In genomic region chr1:5986018-5986417, GRCh38 we compare ENCODE assay signal across 24 cellular contexts. TPM values are rescaled to one million over a fixed set of nuclear protein-coding genes. Genes with fewer than 3 reads are reported as not detected.
DNase-seq lines count a peak whose midpoint lies in the region; ATAC-seq and TF ChIP-seq lines count a peak whose summit lies in the region.
"Had no signal": no experiment of that assay in that cellular context is flagged by ENCODE, and none has a peak within 500 bp of the region (broad histone marks: within the 10 kb centered on the region; RNA-seq: fewer than 3 reads in every experiment).

No MANE protein-coding gene starts in this region.

- H3K36me3 ChIP-seq in left ventricle myocardium inferior = peaks cover 24% of the 10 kb centered on the region
- H3K36me3 ChIP-seq in RWPE2 (ENCODE audit: low read depth) = peaks cover 27% of the 10 kb centered on the region
- H3K36me3 ChIP-seq in lower lobe of right lung = peaks cover 8% of the 10 kb centered on the region
- peaks cover 6% of the 10 kb centered on the region for H3K36me3 ChIP-seq in upper lobe of right lung
- no peaks in the 10 kb centered on the region for H3K36me3 ChIP-seq in neural progenitor cell

- no peak for TF ChIP-seq CTCF in left ventricle myocardium inferior (IDR thresholded peaks at IDR 0.05; ENCODE audit: borderline replicate concordance)
- no peak for TF ChIP-seq CTCF in RWPE2 (IDR thresholded peaks at IDR 0.05; ENCODE audit: poor library complexity, severe bottlenecking)
- TF ChIP-seq CTCF in lower lobe of right lung (IDR thresholded peaks at IDR 0.05) = no peak
- TF ChIP-seq CTCF in upper lobe of right lung (IDR thresholded peaks at IDR 0.05) = no peak
- TF ChIP-seq CTCF in neural progenitor cell (IDR thresholded peaks at IDR 0.05) = no peak

- H3K4me3 ChIP-seq in left ventricle myocardium inferior (no peak overlapping the region), RWPE2 (ENCODE audit: severe bottlenecking) (no peak overlapping the region), lower lobe of right lung (no peak overlapping the region), upper lobe of right lung (no peak overlapping the region), neural progenitor cell (no peak overlapping the region)
- H3K4me3 ChIP-seq: MG63, SK-N-MC had no signal

- H3K27me3 Mint-ChIP-seq in neural progenitor cell (ENCODE audit: insufficient read depth, low read depth) = peaks cover 3% of the 10 kb centered on the region
- H3K27me3 Mint-ChIP-seq: B cell; CD8-positive, alpha-beta memory T cell had no signal

- H3K27ac ChIP-seq in left ventricle myocardium inferior (replicated peaks) = no peak overlapping the region
- H3K27ac ChIP-seq in RWPE2 (ENCODE audit: poor library complexity, severe bottlenecking) = no peak overlapping the region
- no peak overlapping the region for H3K27ac ChIP-seq in lower lobe of right lung
- H3K27ac ChIP-seq in upper lobe of right lung = no peak overlapping the region
- no peak overlapping the region for H3K27ac ChIP-seq in neural progenitor cell
- H3K27ac ChIP-seq: C4-2B, RWPE1, SK-N-MC had no signal

- no peak overlapping the region for H2AFZ ChIP-seq in neural progenitor cell (replicated peaks)

- H3K9me3 Mint-ChIP-seq in neural progenitor cell = no peaks in the 10 kb centered on the region
- H3K9me3 Mint-ChIP-seq: CD8-positive, alpha-beta memory T cell had no signal

- no peak overlapping the region for H3K27ac Mint-ChIP-seq in neural progenitor cell
- H3K27ac Mint-ChIP-seq: B cell; CD8-positive, alpha-beta memory T cell had no signal

- DNase-seq in left ventricle myocardium superior (peak; percentile 19), left ventricle myocardium inferior (no peak), RWPE2 (ENCODE audit: low spot score) (peak; percentile 7), lower lobe of right lung (peak; percentile 77), upper lobe of right lung (peak; percentile 87), neural progenitor cell (ENCODE audit: low spot score) (no peak), midbrain (lab: John Stamatoyannopoulos, UW) (no peak)
- DNase-seq: CD8-positive, alpha-beta memory T cell; DMS 273 treated with DMSO at 0.1 percent for 48 hours; DND-41; HCEC 1CT; KBM-7; MG63; NCI-H1105 treated with DMSO at 0.1 percent for 48 hours; NCI-H146; NCI-H1930; NCI-H2227 treated with DMSO at 0.1 percent for 48 hours; NCI-H526 treated with DMSO at 0.1 percent for 48 hours; SIG-M5 had no signal

- H3K4me2 ChIP-seq in neural progenitor cell = no peak overlapping the region

- ATAC-seq in left ventricle myocardium superior (no peak), RWPE2 (ENCODE audit: low read depth) (no peak), lower lobe of right lung (peak; percentile 82 to 92), upper lobe of right lung (peak; percentile 84)
- ATAC-seq: Panc1 had no signal

- peaks cover 29% of the 10 kb centered on the region for H3K79me2 ChIP-seq in neural progenitor cell (ENCODE audit: low read depth)

- H4K20me1 ChIP-seq in neural progenitor cell (ENCODE audit: low read depth) = peaks cover 19% of the 10 kb centered on the region

- peaks cover 8% of the 10 kb centered on the region for H3K4me1 Mint-ChIP-seq in neural progenitor cell

- H3K4me3 Mint-ChIP-seq in neural progenitor cell = no peak overlapping the region
- H3K4me3 Mint-ChIP-seq: B cell; CD8-positive, alpha-beta memory T cell had no signal

- peaks cover 5% of the 10 kb centered on the region for H3F3A ChIP-seq in neural progenitor cell (ENCODE audit: low read depth)

- no peak overlapping the region for H3K9ac ChIP-seq in neural progenitor cell

- intact Hi-C loops in left ventricle myocardium superior (cut with micrococcal nuclease) = no loop called here
- intact Hi-C loops in left ventricle myocardium inferior (cut with micrococcal nuclease) = no loop called here
- intact Hi-C loops in lower lobe of right lung (cut with DNase I) = no loop called here
- intact Hi-C loops in upper lobe of right lung (cut with DNase I) = no loop called here

- H3K9me3 ChIP-seq in left ventricle myocardium inferior (replicated peaks) = no peaks in the 10 kb centered on the region
- no peaks in the 10 kb centered on the region for H3K9me3 ChIP-seq in RWPE2 (ENCODE audit: severe bottlenecking)
- H3K9me3 ChIP-seq in lower lobe of right lung = no peaks in the 10 kb centered on the region
- no peaks in the 10 kb centered on the region for H3K9me3 ChIP-seq in upper lobe of right lung
- H3K9me3 ChIP-seq in neural progenitor cell (ENCODE audit: low read depth) = no peaks in the 10 kb centered on the region
- H3K9me3 ChIP-seq: MG63 had no signal

- H3K27me3 ChIP-seq in left ventricle myocardium inferior (ENCODE audit: low read depth) (no peaks in the 10 kb centered on the region), RWPE2 (ENCODE audit: insufficient read depth, poor library complexity, severe bottlenecking) (no peaks in the 10 kb centered on the region), lower lobe of right lung (ENCODE audit: low read depth) (no peaks in the 10 kb centered on the region), upper lobe of right lung (no peaks in the 10 kb centered on the region), neural progenitor cell (no peaks in the 10 kb centered on the region)
- H3K27me3 ChIP-seq: MG63 had no signal

- peaks cover 13% of the 10 kb centered on the region for H3K36me3 Mint-ChIP-seq in neural progenitor cell

- H3K4me1 ChIP-seq in left ventricle myocardium inferior (peaks cover 12% of the 10 kb centered on the region), RWPE2 (ENCODE audit: insufficient read depth, poor library complexity, severe bottlenecking) (peaks cover 12% of the 10 kb centered on the region), lower lobe of right lung (peaks cover 5% of the 10 kb centered on the region), upper lobe of right lung (peaks cover 4% of the 10 kb centered on the region), neural progenitor cell (peaks cover 3% of the 10 kb centered on the region)

RNA-seq across cellular contexts. Expression of gene NPHP4, which starts 6.2 kb away (rescaled TPM):
- 4.9 TPM for total RNA-seq in left ventricle myocardium superior
- total RNA-seq in left ventricle myocardium inferior = 3.7 TPM
- 16.1 TPM for total RNA-seq in lower lobe of right lung
- 14.6 TPM for total RNA-seq in upper lobe of right lung
- total RNA-seq in neural progenitor cell (ENCODE audit: low replicate concordance) = 8.9 and 13.0 TPM in 2 replicates

RNA-seq across cellular contexts. Expression of gene KCNAB2, which starts 59.7 kb away (rescaled TPM):
- total RNA-seq in left ventricle myocardium superior (18.5 TPM), left ventricle myocardium inferior (31.0 TPM), lower lobe of right lung (119 TPM), upper lobe of right lung (60.4 TPM), neural progenitor cell (ENCODE audit: low replicate concordance) (2.2 and 8.5 TPM in 2 replicates)

Comparison
In these comparisons a context has a peak if more than half of its experiments do, and no peak if none do; other contexts are left out.
1. DNase-seq: peak in left ventricle myocardium superior (single experiment), RWPE2 (single experiment), lower lobe of right lung (single experiment) and upper lobe of right lung (single experiment); none in left ventricle myocardium inferior (single experiment), neural progenitor cell (single experiment) and midbrain (single experiment).
2. ATAC-seq: peak in lower lobe of right lung (2 of 2) and upper lobe of right lung (single experiment); none in left ventricle myocardium superior (single experiment) and RWPE2 (single experiment).